16 cellular contexts compared by ENCODE assay signal in the genomic region with DNA sequence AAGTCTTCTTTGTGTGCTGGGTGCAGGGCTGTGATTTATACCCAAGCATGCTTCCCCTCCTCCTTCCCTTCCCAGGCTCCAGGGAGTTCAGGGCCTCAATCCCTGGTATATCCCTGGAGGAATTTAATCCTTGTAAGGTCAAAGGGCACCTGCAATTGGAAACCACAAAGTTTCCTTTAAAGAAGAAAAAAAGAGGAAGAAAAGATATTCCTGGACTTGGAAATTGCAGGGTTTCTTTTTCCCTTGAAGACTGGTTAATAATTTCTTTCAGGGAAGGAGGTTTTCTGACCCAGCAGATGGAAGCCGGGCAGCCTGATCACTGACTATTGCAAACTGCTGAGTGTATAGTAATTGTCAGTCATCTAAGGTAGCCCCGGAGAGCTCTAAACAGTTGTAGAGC.
DNase-seq lines count a peak whose midpoint lies in the region; TF ChIP-seq lines count a peak whose summit lies in the region.
"Had no signal": no experiment of that assay in that cellular context is flagged by ENCODE, and none has a peak within 500 bp of the region (broad histone marks: within the 10 kb centered on the region; RNA-seq: fewer than 3 reads in every experiment).

No MANE protein-coding gene starts in this region.

- H3K9me3 ChIP-seq in fibroblast of lung (ENCODE audit: control insufficient read depth, insufficient read depth, low read depth, low read length) (no peaks in the 10 kb centered on the region), Karpas-422 (ENCODE audit: low read length) (no peaks in the 10 kb centered on the region)
- H3K9me3 ChIP-seq: esophagus squamous epithelium had no signal

- no peak overlapping the region for H3K27ac ChIP-seq in fibroblast of lung (ENCODE audit: insufficient read depth, low read length)
- H3K27ac ChIP-seq in Karpas-422 (ENCODE audit: low read length): no peak overlapping the region
- H3K27ac ChIP-seq: esophagus squamous epithelium had no signal

- H3K27ac Mint-ChIP-seq in nephron (peak overlapping the region; percentile 66 to 90 (median 68)), HFFc6 (no peak overlapping the region)
- H3K27ac Mint-ChIP-seq: activated naive CD8-positive, alpha-beta T cell treated with anti-CD3 and anti-CD28 coated beads, Interleukin-2, amount 10 ng/mL, durations not matched to agents 7 days and 5 days had no signal

- H3K4me1 Mint-ChIP-seq in nephron (peaks cover 49% of the 10 kb centered on the region), HFFc6 (ENCODE audit: low read depth) (peaks cover 14% of the 10 kb centered on the region)

- no peak overlapping the region for H2AFZ ChIP-seq in fibroblast of lung (ENCODE audit: low read length)
- no peak overlapping the region for H2AFZ ChIP-seq in Karpas-422 (ENCODE audit: low read length)

- H3K36me3 ChIP-seq in fibroblast of lung (ENCODE audit: control insufficient read depth, insufficient read depth, low read length) (peaks cover 5% of the 10 kb centered on the region), Karpas-422 (ENCODE audit: insufficient read depth, low read length) (peaks cover 22% of the 10 kb centered on the region; the same call in 1 of the 2 replicates)

- no peak for TF ChIP-seq CTCF in fibroblast of lung (conservative IDR thresholded peaks at IDR 0.05 in 1 of 2, IDR thresholded peaks at IDR 0.05 in 1 of 2; ENCODE audit: low read depth in 1 of 2, low read length in 2 of 2)
- TF ChIP-seq CTCF in nephron (IDR thresholded peaks at IDR 0.05; ENCODE audit: unreplicated experiment in 3 of 3): no peak
- no peak for TF ChIP-seq CTCF in HFFc6 (IDR thresholded peaks at IDR 0.05)

- POLR2A ChIA-PET in HEK293T (lab: Yijun Ruan, JAX): no interaction called here

- H3K27me3 ChIP-seq in fibroblast of lung (ENCODE audit: control insufficient read depth, insufficient read depth, low read length): no peaks in the 10 kb centered on the region
- H3K27me3 ChIP-seq in Karpas-422 (ENCODE audit: low read length): no peaks in the 10 kb centered on the region
- H3K27me3 ChIP-seq: esophagus squamous epithelium had no signal

- CTCF ChIA-PET in HEK293T (lab: Yijun Ruan, JAX): interaction anchor here (0.7 kb wide), 1 partner anchor 20 kb away, joined by 3 read pairs; no protein-coding TSS in a partner anchor

- H3K27me3 Mint-ChIP-seq in nephron (ENCODE audit: low read depth) (peaks cover 3% of the 10 kb centered on the region), HFFc6 (ENCODE audit: insufficient read depth) (no peaks in the 10 kb centered on the region; the same call in 1 of the 2 replicates)
- H3K27me3 Mint-ChIP-seq: activated naive CD8-positive, alpha-beta T cell treated with anti-CD3 and anti-CD28 coated beads, Interleukin-2, amount 10 ng/mL, durations not matched to agents 7 days and 5 days had no signal

- H3K4me3 ChIP-seq in fibroblast of lung (replicated peaks in 1 of 4; ENCODE audit: control extremely low read depth in 1 of 4, insufficient read depth in 1 of 4, low read depth in 3 of 4, low read length in 4 of 4) (no peak overlapping the region), Karpas-422 (ENCODE audit: low read length) (no peak overlapping the region)
- H3K4me3 ChIP-seq: esophagus squamous epithelium had no signal

- DNase-seq in EH (ENCODE audit: low read depth) (peak; percentile 57), NCI-H2227 (lab: John Stamatoyannopoulos, UW; ENCODE audit: unreplicated experiment) (peak; percentile 36), fibroblast of lung (ENCODE audit: low read depth in 2 of 2) (peak; percentile 19 to 77), HEK293T (ENCODE audit: extremely low spot score) (no peak), KG1 (lab: John Stamatoyannopoulos, UW) (no peak), Karpas-422 (no peak), HFFc6 (no peak)
- DNase-seq: activated CD4-positive, CD25-positive, alpha-beta regulatory T cell; activated naive CD8-positive, alpha-beta T cell treated with anti-CD3 and anti-CD28 coated beads, Interleukin-2, amount 10 ng/mL, durations not matched to agents 7 days and 5 days; DMS153; esophagus squamous epithelium; mesendoderm; NCI-H510A; posterior cingulate gyrus; SW 1271 had no signal

- H3K9me2 ChIP-seq in Karpas-422 (replicated peaks; ENCODE audit: insufficient read depth, low read length): no peaks in the 10 kb centered on the region

- H3K4me3 Mint-ChIP-seq in nephron (peak overlapping the region in 2 of 3 experiments; percentile 5 to 6), HFFc6 (no peak overlapping the region)
- H3K4me3 Mint-ChIP-seq: activated naive CD8-positive, alpha-beta T cell treated with anti-CD3 and anti-CD28 coated beads, Interleukin-2, amount 10 ng/mL, durations not matched to agents 7 days and 5 days had no signal

- H3K9me3 Mint-ChIP-seq in nephron (no peaks in the 10 kb centered on the region), HFFc6 (no peaks in the 10 kb centered on the region)
- H3K9me3 Mint-ChIP-seq: activated naive CD8-positive, alpha-beta T cell treated with anti-CD3 and anti-CD28 coated beads, Interleukin-2, amount 10 ng/mL, durations not matched to agents 7 days and 5 days had no signal

- H3K9ac ChIP-seq in fibroblast of lung (ENCODE audit: insufficient read depth, low read length) (no peak overlapping the region), Karpas-422 (ENCODE audit: low read length) (no peak overlapping the region)

- H3K4me2 ChIP-seq in fibroblast of lung (ENCODE audit: extremely low read depth, insufficient read depth, low read length) (no peak overlapping the region), Karpas-422 (ENCODE audit: low read depth, low read length, poor library complexity, severe bottlenecking) (no peak overlapping the region)

- no peaks in the 10 kb centered on the region for H4K20me1 ChIP-seq in fibroblast of lung (ENCODE audit: control insufficient read depth, extremely low read depth, insufficient read depth, low read length)
- H4K20me1 ChIP-seq in Karpas-422 (ENCODE audit: insufficient read depth, low read depth, low read length): no peaks in the 10 kb centered on the region

- H3K4me1 ChIP-seq in fibroblast of lung (ENCODE audit: control insufficient read depth, extremely low read depth, insufficient read depth, low read length) (peaks cover 2% of the 10 kb centered on the region), Karpas-422 (ENCODE audit: low read length) (no peaks in the 10 kb centered on the region)
- H3K4me1 ChIP-seq: esophagus squamous epithelium had no signal

- peaks cover 22% of the 10 kb centered on the region for H3K36me3 Mint-ChIP-seq in nephron (ENCODE audit: low read depth)
- no peaks in the 10 kb centered on the region for H3K36me3 Mint-ChIP-seq in HFFc6 (ENCODE audit: low read depth)

- no peaks in the 10 kb centered on the region for H3K79me2 ChIP-seq in fibroblast of lung (ENCODE audit: control insufficient read depth, insufficient read depth, low read length)
- no peaks in the 10 kb centered on the region for H3K79me2 ChIP-seq in Karpas-422 (ENCODE audit: low read length)

TF ChIP-seq in HEK293T, 16 proteins besides CTCF, POLR2A, EP300 and RAD21:
- no peak for TF ChIP-seq CTBP1 (IDR thresholded peaks at IDR 0.05; ENCODE audit: borderline replicate concordance)
- TF ChIP-seq FOXK2 (IDR thresholded peaks at IDR 0.05): no peak

Comparison
In these comparisons a context has a peak if more than half of its experiments do, and no peak if none do; other contexts are left out.
1. DNase-seq: peak in EH (single experiment), NCI-H2227 (single experiment) and fibroblast of lung (2 of 2); none in HEK293T (single experiment), KG1 (single experiment), Karpas-422 (single experiment) and HFFc6 (single experiment).